In genomic region chr7:91519241-91520200, GRCh38 we compare ENCODE assay signal across 1 cellular context.
A peak's percentile ranks its signal among the peaks of the same experiment; 100 is the strongest.
TF ChIP-seq lines count a peak whose summit lies in the region.

No MANE protein-coding gene starts in this region.

TF ChIP-seq in K562, 482 proteins besides CTCF, POLR2A, EP300 and RAD21:
- TF ChIP-seq NFE2 (IDR thresholded peaks at IDR 0.05; ENCODE audit: low read depth) = no peak
- 0 out of 2 replicates have a peak, but pooled peaks have one; percentile 15 for TF ChIP-seq CEBPB (tag; IDR thresholded peaks at IDR 0.05)
- TF ChIP-seq CEBPG (CRISPR knock-in tag; IDR thresholded peaks at IDR 0.05) = no peak
- TF ChIP-seq CEBPG (tag; conservative IDR thresholded peaks at IDR 0.05 in 1 of 2, IDR thresholded peaks at IDR 0.05 in 1 of 2) = 0 out of 4 replicates have a peak, but pooled peaks of 1 of the 2 experiments have one; percentile 26
TF ChIP-seq in K562: peak in this region for 2.
